ENCODE assay signal across 8 cellular contexts in the genomic region with DNA sequence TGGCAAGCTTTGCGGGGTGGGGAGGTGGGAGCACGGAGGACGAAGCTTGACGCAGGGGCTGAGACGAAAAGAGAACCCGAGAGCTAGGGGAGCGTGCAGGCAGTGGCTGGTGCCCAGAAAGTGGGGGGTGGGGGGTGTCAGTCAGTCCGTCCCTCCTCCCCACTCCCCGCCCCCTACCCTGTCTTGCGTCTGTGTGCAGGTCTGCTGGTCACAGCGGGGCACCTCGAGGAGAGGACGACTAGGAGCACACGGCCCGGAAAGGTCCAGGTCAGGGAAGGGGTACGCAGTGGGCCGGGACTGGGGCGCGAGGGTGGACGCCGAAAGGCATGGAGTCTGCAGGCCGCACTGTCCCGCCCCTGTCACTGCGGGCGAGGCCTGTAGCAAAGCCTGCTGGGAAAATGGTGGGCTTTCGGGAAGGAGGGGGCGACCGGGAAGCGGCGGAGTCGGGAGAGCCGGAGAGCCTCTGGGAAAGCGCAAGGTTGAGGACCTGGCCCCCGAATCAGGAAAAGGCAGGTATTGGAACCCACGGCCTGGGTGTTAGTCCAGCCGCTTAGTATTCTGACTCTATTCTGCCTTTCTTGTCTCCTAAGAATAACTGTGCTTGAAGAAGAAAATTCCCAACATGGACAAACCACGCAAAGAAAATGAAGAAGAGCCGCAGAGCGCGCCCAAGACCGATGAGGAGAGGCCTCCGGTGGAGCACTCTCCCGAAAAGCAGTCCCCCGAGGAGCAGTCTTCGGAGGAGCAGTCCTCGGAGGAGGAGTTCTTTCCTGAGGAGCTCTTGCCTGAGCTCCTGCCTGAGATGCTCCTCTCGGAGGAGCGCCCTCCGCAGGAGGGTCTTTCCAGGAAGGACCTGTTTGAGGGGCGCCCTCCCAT. TPM values are rescaled to one million over a fixed set of nuclear protein-coding genes. Genes with fewer than 3 reads are reported as not detected.
DNase-seq lines count a peak whose midpoint lies in the region; ATAC-seq, FAIRE-seq and TF ChIP-seq lines count a peak whose summit lies in the region.

No MANE protein-coding gene starts in this region.

- BruUV-seq in HepG2 (replicated peaks; lab: Mats Ljungman, UMichigan) = TSS peak; percentile 83

- TF ChIP-seq CTCF in DOHH2 (IDR thresholded peaks at IDR 0.05; ENCODE audit: low read depth, low read length, poor library complexity, severe bottlenecking) (peak; percentile 73), VCaP (conservative IDR thresholded peaks at IDR 0.05) (peak; percentile 49), HepG2 (CRISPR knock-in tag; IDR thresholded peaks at IDR 0.05) (peak; percentile 67)

- POLR2A ChIA-PET in HepG2 (lab: Yijun Ruan, JAX) = interaction anchor here (0.7 to 2.2 kb wide), 3 partner anchors 56 to 61 kb away, joined by 3 to 13 read pairs (median 9); no protein-coding TSS in a partner anchor

- H3K27ac ChIP-seq in DOHH2 (ENCODE audit: low read depth, low read length) = peak overlapping the region; percentile 30
- peak overlapping the region; percentile 78 for H3K27ac ChIP-seq in VCaP
- H3K27ac ChIP-seq in HepG2 (ENCODE audit: extremely low read length, insufficient read depth, low read length) = peak overlapping the region; percentile 86

- DNase-seq in HAP-1 (ENCODE audit: low spot score in 2 of 2) (peak; percentile 77 to 87), NCI-H1436 treated with DMSO at 0.1 percent for 48 hours (lab: John Stamatoyannopoulos, UW) (peak; percentile 12), dermis microvascular lymphatic vessel endothelial cell (ENCODE audit: low read depth in 2 of 2) (peak; percentile 16 to 65), HepG2 (ENCODE audit: low spot score) (peak; percentile 39)
- peak; percentile 36 for DNase-seq in stimulated activated CD8-positive, alpha-beta memory T cell treated with anti-CD3 and anti-CD28 coated beads, Interleukin-4, amount 100 ng/mL, for 48 hours

- H3K4me1 ChIP-seq in DOHH2 (ENCODE audit: control insufficient read depth, low read length) (peaks cover 11% of the 10 kb centered on the region), HAP-1 (peaks cover 16% of the 10 kb centered on the region), HepG2 (ENCODE audit: insufficient read depth, low read length) (peaks cover 7% of the 10 kb centered on the region; the same call in 1 of the 2 replicates)

- intact Hi-C loops in HepG2 (cut with micrococcal nuclease; ENCODE audit: unreplicated experiment) = loop anchor here (1.0 to 5.0 kb wide), 2 partner anchors 58 to 96 kb away; a partner anchor contains a TSS

- peak overlapping the region; percentile 85 for H3K4me3 ChIP-seq in DOHH2 (ENCODE audit: low read length)
- peak overlapping the region; percentile 72 for H3K4me3 ChIP-seq in HAP-1
- peak overlapping the region; percentile 67 to 78 (median 73) for H3K4me3 ChIP-seq in HepG2 (replicated peaks in 1 of 3; ENCODE audit: insufficient read depth in 1 of 3, low read depth in 2 of 3, low read length in 3 of 3)

- no peaks in the 10 kb centered on the region for H3K9me2 ChIP-seq in DOHH2 (replicated peaks; ENCODE audit: control insufficient read depth, low read length)

- TF ChIP-seq POLR2A in HepG2 (IDR thresholded peaks at IDR 0.05; ENCODE audit: insufficient read depth in 1 of 2, low read depth in 2 of 2, low read length in 2 of 2) = peak in 1 of 2 experiments; percentile 74; a peak in 2 of 4 replicates

- in situ Hi-C loops in HAP-1 (cut with MboI; ENCODE audit: low sequenced_read_pairs) (no loop called here), HepG2 (cut with HindIII; ENCODE audit: extremely low pct_ligation_motif_present, low pct_unique_long_range_greater_than_20kb) (no loop called here)

- H2AFZ ChIP-seq in HepG2 (ENCODE audit: low read length) = peak overlapping the region; percentile 63

- H3K36me3 ChIP-seq in DOHH2 (ENCODE audit: control insufficient read depth, low read length) (no peaks in the 10 kb centered on the region), HAP-1 (replicated peaks) (no peaks in the 10 kb centered on the region), HepG2 (replicated peaks in 1 of 2; ENCODE audit: control insufficient read depth in 1 of 2, insufficient read depth in 2 of 2, low read length in 2 of 2) (no peaks in the 10 kb centered on the region)

- TF ChIP-seq RAD21 in HepG2 (CRISPR knock-in tag; IDR thresholded peaks at IDR 0.05) = no peak

- no peak for FAIRE-seq in HepG2 (lab: Jason Lieb, UNC)

- peak overlapping the region; percentile 71 for H3K9ac ChIP-seq in HepG2 (ENCODE audit: insufficient read depth, low read depth, low read length)

- peak overlapping the region; percentile 83 for H3K4me2 ChIP-seq in DOHH2 (ENCODE audit: low read length)
- H3K4me2 ChIP-seq in HepG2 (ENCODE audit: low read depth, low read length) = peak overlapping the region; percentile 84

- 0% methylated on average over 13 of the region's 50 CpGs for WGBS in HepG2 (ENCODE audit: low lambda C conversion rate)

- ATAC-seq in HepG2 (peak; percentile 94), GM18517 (IDR thresholded peaks at IDR 0.05; ENCODE audit: unreplicated experiment) (no peak)

- CTCF ChIA-PET in HepG2 (lab: Yijun Ruan, JAX; ENCODE audit: low intra/inter-chr PET ratio, low total read pairs) = interaction anchor here (0.6 kb wide), 1 partner anchor 93 kb away, joined by 4 read pairs; no protein-coding TSS in a partner anchor

- no peaks in the 10 kb centered on the region for H3F3A ChIP-seq in DOHH2 (ENCODE audit: control insufficient read depth, insufficient read depth)

- H4K20me1 ChIP-seq in DOHH2 (ENCODE audit: control insufficient read depth, insufficient read depth, low read depth, low read length) (no peaks in the 10 kb centered on the region), HepG2 (ENCODE audit: insufficient read depth, low read length) (no peaks in the 10 kb centered on the region)

- no peaks in the 10 kb centered on the region for H3K79me2 ChIP-seq in DOHH2 (ENCODE audit: control insufficient read depth, low read length)
- H3K79me2 ChIP-seq in HepG2 (ENCODE audit: insufficient read depth, low read length) = peaks cover 2% of the 10 kb centered on the region

- H3K9me3 ChIP-seq in DOHH2 (ENCODE audit: control insufficient read depth, insufficient read depth, low read length) (no peaks in the 10 kb centered on the region), HAP-1 (no peaks in the 10 kb centered on the region), HepG2 (ENCODE audit: low read length) (no peaks in the 10 kb centered on the region)

- no peaks in the 10 kb centered on the region for H3K27me3 ChIP-seq in DOHH2 (ENCODE audit: control insufficient read depth, low read length)
- no peaks in the 10 kb centered on the region for H3K27me3 ChIP-seq in HAP-1 (ENCODE audit: low read depth)
- no peaks in the 10 kb centered on the region for H3K27me3 ChIP-seq in HepG2 (ENCODE audit: control insufficient read depth in 1 of 2, insufficient read depth in 2 of 2, low read length in 2 of 2)

- TF ChIP-seq EP300 in HepG2 (IDR thresholded peaks at IDR 0.05; ENCODE audit: low read depth in 2 of 2, low read length in 2 of 2) (no peak), HepG2 (CRISPR knock-in tag; IDR thresholded peaks at IDR 0.05; ENCODE audit: borderline replicate concordance) (no peak)

RNA-seq across cellular contexts. Expression of a gene that starts 0.8 kb away (rescaled TPM):
- total RNA-seq in dermis microvascular lymphatic vessel endothelial cell (14.5 and 15.0 TPM in 2 replicates), HepG2 (2016; rRNA removed; fragmentation: Illumina TruSeq; extraction: Trizol) (14.8 and 23.1 TPM in 2 replicates)
- 7.1 TPM in 2 replicates for total RNA-seq in HepG2 (2016; cell fraction: cytosol; rRNA removed; fragmentation: Illumina TruSeq; extraction: Trizol; ENCODE audit: low read depth)
- 15.5 and 21.7 TPM in 2 replicates for total RNA-seq in HepG2 (2016; cell fraction: insoluble cytoplasmic fraction; rRNA removed; fragmentation: Illumina TruSeq; extraction: Trizol)
- 13.2 and 14.2 TPM in 2 replicates for total RNA-seq in HepG2 (2016; cell fraction: membrane; rRNA removed; fragmentation: Illumina TruSeq; extraction: Trizol)
- total RNA-seq in HepG2 (2016; cell fraction: nucleus; rRNA removed; fragmentation: Illumina TruSeq; extraction: Trizol) = 10.2 and 10.3 TPM in 2 replicates
- polyA plus RNA-seq in HepG2 (2011; rRNA removed) = 9.4 and 11.2 TPM in 2 replicates
- 8.4 and 10.8 TPM in 2 replicates for polyA plus RNA-seq in HepG2 (2011; cell fraction: cytosol; rRNA removed)
- 5.6 and 9.0 TPM in 2 replicates for polyA plus RNA-seq in HepG2 (2011; cell fraction: nucleus; rRNA removed)
- 11.4 and 14.8 TPM in 2 replicates for polyA plus RNA-seq in HepG2 (2012)
- 7.0 and 7.2 TPM in 2 replicates for polyA plus RNA-seq in HepG2 (2016; cell fraction: cytosol; fragmentation: Illumina TruSeq; extraction: Trizol; ENCODE audit: low read depth)
- 34.4 and 35.1 TPM in 2 replicates for polyA plus RNA-seq in HepG2 (2016; cell fraction: insoluble cytoplasmic fraction; fragmentation: Illumina TruSeq; extraction: Trizol; ENCODE audit: low read depth)
- polyA plus RNA-seq in HepG2 (2016; cell fraction: membrane; fragmentation: Illumina TruSeq; extraction: Trizol; ENCODE audit: low read depth) = 13.5 and 14.8 TPM in 2 replicates
- 19.1 and 20.7 TPM in 2 replicates for polyA plus RNA-seq in HepG2 (2016; cell fraction: nucleus; fragmentation: Illumina TruSeq; extraction: Trizol; ENCODE audit: insufficient read depth, low read depth)
- polyA minus RNA-seq in HepG2 (2011; rRNA and poly(A)+ RNA removed; ENCODE audit: low replicate concordance) = 2.3 and 4.0 TPM in 2 replicates
- polyA minus RNA-seq in HepG2 (2011; cell fraction: cytosol; rRNA and poly(A)+ RNA removed) = 3.3 and 3.9 TPM in 2 replicates
- polyA minus RNA-seq in HepG2 (2011; cell fraction: nucleus; rRNA and poly(A)+ RNA removed) = 3.2 and 3.9 TPM in 2 replicates

RNA-seq across cellular contexts. Expression of a gene that starts 21.8 kb away (rescaled TPM):
- 4.6 and 4.7 TPM in 2 replicates for total RNA-seq in dermis microvascular lymphatic vessel endothelial cell
- total RNA-seq in HepG2 (2016; rRNA removed; fragmentation: Illumina TruSeq; extraction: Trizol) = 0.09 TPM in 1 of 2 replicates, not detected in the other
- not detected in 2 replicates for total RNA-seq in HepG2 (2016; cell fraction: cytosol; rRNA removed; fragmentation: Illumina TruSeq; extraction: Trizol; ENCODE audit: low read depth)
- 0.22 TPM in 1 of 2 replicates, not detected in the other for total RNA-seq in HepG2 (2016; cell fraction: insoluble cytoplasmic fraction; rRNA removed; fragmentation: Illumina TruSeq; extraction: Trizol)
- not detected in 2 replicates for total RNA-seq in HepG2 (2016; cell fraction: membrane; rRNA removed; fragmentation: Illumina TruSeq; extraction: Trizol)
- 0.53 TPM in 1 of 2 replicates, not detected in the other for total RNA-seq in HepG2 (2016; cell fraction: nucleus; rRNA removed; fragmentation: Illumina TruSeq; extraction: Trizol)
- 0.08 and 0.12 TPM in 2 replicates for polyA plus RNA-seq in HepG2 (2011; rRNA removed)
- polyA plus RNA-seq in HepG2 (2011; cell fraction: cytosol; rRNA removed) = not detected in 2 replicates
- 0.40 TPM in 1 of 2 replicates, not detected in the other for polyA plus RNA-seq in HepG2 (2011; cell fraction: nucleus; rRNA removed)
- 0.21 and 0.27 TPM in 2 replicates for polyA plus RNA-seq in HepG2 (2012)
- not detected in 2 replicates for polyA plus RNA-seq in HepG2 (2016; cell fraction: cytosol; fragmentation: Illumina TruSeq; extraction: Trizol; ENCODE audit: low read depth)
- not detected in 2 replicates for polyA plus RNA-seq in HepG2 (2016; cell fraction: insoluble cytoplasmic fraction; fragmentation: Illumina TruSeq; extraction: Trizol; ENCODE audit: low read depth)
- polyA plus RNA-seq in HepG2 (2016; cell fraction: membrane; fragmentation: Illumina TruSeq; extraction: Trizol; ENCODE audit: low read depth) = not detected in 2 replicates
- 0.46 and 0.73 TPM in 2 replicates for polyA plus RNA-seq in HepG2 (2016; cell fraction: nucleus; fragmentation: Illumina TruSeq; extraction: Trizol; ENCODE audit: insufficient read depth, low read depth)
- polyA minus RNA-seq in HepG2 (2011; rRNA and poly(A)+ RNA removed; ENCODE audit: low replicate concordance) = not detected in 2 replicates
- polyA minus RNA-seq in HepG2 (2011; cell fraction: cytosol; rRNA and poly(A)+ RNA removed) = not detected in 2 replicates
- 0.37 TPM in 1 of 2 replicates, not detected in the other for polyA minus RNA-seq in HepG2 (2011; cell fraction: nucleus; rRNA and poly(A)+ RNA removed)

RNA-seq across cellular contexts. Expression of a gene that starts 44.2 kb away (rescaled TPM):
- 21.8 and 24.5 TPM in 2 replicates for total RNA-seq in dermis microvascular lymphatic vessel endothelial cell
- 31.0 and 36.1 TPM in 2 replicates for total RNA-seq in HepG2 (2016; rRNA removed; fragmentation: Illumina TruSeq; extraction: Trizol)
- 13.0 and 14.9 TPM in 2 replicates for total RNA-seq in HepG2 (2016; cell fraction: cytosol; rRNA removed; fragmentation: Illumina TruSeq; extraction: Trizol; ENCODE audit: low read depth)
- total RNA-seq in HepG2 (2016; cell fraction: insoluble cytoplasmic fraction; rRNA removed; fragmentation: Illumina TruSeq; extraction: Trizol) = 31.3 and 40.7 TPM in 2 replicates
- 13.2 and 13.9 TPM in 2 replicates for total RNA-seq in HepG2 (2016; cell fraction: membrane; rRNA removed; fragmentation: Illumina TruSeq; extraction: Trizol)
- 14.6 TPM in 2 replicates for total RNA-seq in HepG2 (2016; cell fraction: nucleus; rRNA removed; fragmentation: Illumina TruSeq; extraction: Trizol)
- 12.6 and 13.3 TPM in 2 replicates for polyA plus RNA-seq in HepG2 (2011; rRNA removed)
- 6.5 and 10.6 TPM in 2 replicates for polyA plus RNA-seq in HepG2 (2011; cell fraction: cytosol; rRNA removed)
- polyA plus RNA-seq in HepG2 (2011; cell fraction: nucleus; rRNA removed) = 8.1 and 10.6 TPM in 2 replicates
- 36.2 and 51.2 TPM in 2 replicates for polyA plus RNA-seq in HepG2 (2012)
- polyA plus RNA-seq in HepG2 (2016; cell fraction: cytosol; fragmentation: Illumina TruSeq; extraction: Trizol; ENCODE audit: low read depth) = 10.2 and 12.2 TPM in 2 replicates
- polyA plus RNA-seq in HepG2 (2016; cell fraction: insoluble cytoplasmic fraction; fragmentation: Illumina TruSeq; extraction: Trizol; ENCODE audit: low read depth) = 66.3 and 74.1 TPM in 2 replicates
- 12.4 and 16.1 TPM in 2 replicates for polyA plus RNA-seq in HepG2 (2016; cell fraction: membrane; fragmentation: Illumina TruSeq; extraction: Trizol; ENCODE audit: low read depth)
- 43.6 and 49.8 TPM in 2 replicates for polyA plus RNA-seq in HepG2 (2016; cell fraction: nucleus; fragmentation: Illumina TruSeq; extraction: Trizol; ENCODE audit: insufficient read depth, low read depth)
- 3.5 and 13.0 TPM in 2 replicates for polyA minus RNA-seq in HepG2 (2011; rRNA and poly(A)+ RNA removed; ENCODE audit: low replicate concordance)
- polyA minus RNA-seq in HepG2 (2011; cell fraction: cytosol; rRNA and poly(A)+ RNA removed) = 5.4 and 6.7 TPM in 2 replicates
- polyA minus RNA-seq in HepG2 (2011; cell fraction: nucleus; rRNA and poly(A)+ RNA removed) = 7.1 and 8.2 TPM in 2 replicates

RNA-seq across cellular contexts. Expression of a gene that starts 57.0 kb away (rescaled TPM):
- total RNA-seq in dermis microvascular lymphatic vessel endothelial cell (387 and 448 TPM in 2 replicates), HepG2 (2016; rRNA removed; fragmentation: Illumina TruSeq; extraction: Trizol) (469 and 687 TPM in 2 replicates)
- total RNA-seq in HepG2 (2016; cell fraction: cytosol; rRNA removed; fragmentation: Illumina TruSeq; extraction: Trizol; ENCODE audit: low read depth) = 65.6 and 69.7 TPM in 2 replicates
- total RNA-seq in HepG2 (2016; cell fraction: insoluble cytoplasmic fraction; rRNA removed; fragmentation: Illumina TruSeq; extraction: Trizol) = 454 and 705 TPM in 2 replicates
- total RNA-seq in HepG2 (2016; cell fraction: membrane; rRNA removed; fragmentation: Illumina TruSeq; extraction: Trizol) = 155 and 156 TPM in 2 replicates
- 190 and 205 TPM in 2 replicates for total RNA-seq in HepG2 (2016; cell fraction: nucleus; rRNA removed; fragmentation: Illumina TruSeq; extraction: Trizol)
- 312 and 358 TPM in 2 replicates for polyA plus RNA-seq in HepG2 (2011; rRNA removed)
- polyA plus RNA-seq in HepG2 (2011; cell fraction: cytosol; rRNA removed) = 252 and 394 TPM in 2 replicates
- polyA plus RNA-seq in HepG2 (2011; cell fraction: nucleus; rRNA removed) = 161 and 228 TPM in 2 replicates
- 304 and 421 TPM in 2 replicates for polyA plus RNA-seq in HepG2 (2012)
- polyA plus RNA-seq in HepG2 (2016; cell fraction: cytosol; fragmentation: Illumina TruSeq; extraction: Trizol; ENCODE audit: low read depth) = 36.8 and 38.0 TPM in 2 replicates
- 558 and 637 TPM in 2 replicates for polyA plus RNA-seq in HepG2 (2016; cell fraction: insoluble cytoplasmic fraction; fragmentation: Illumina TruSeq; extraction: Trizol; ENCODE audit: low read depth)
- 89.0 and 96.0 TPM in 2 replicates for polyA plus RNA-seq in HepG2 (2016; cell fraction: membrane; fragmentation: Illumina TruSeq; extraction: Trizol; ENCODE audit: low read depth)
- polyA plus RNA-seq in HepG2 (2016; cell fraction: nucleus; fragmentation: Illumina TruSeq; extraction: Trizol; ENCODE audit: insufficient read depth, low read depth) = 444 and 460 TPM in 2 replicates
- 93.9 and 199 TPM in 2 replicates for polyA minus RNA-seq in HepG2 (2011; rRNA and poly(A)+ RNA removed; ENCODE audit: low replicate concordance)
- 113 and 127 TPM in 2 replicates for polyA minus RNA-seq in HepG2 (2011; cell fraction: cytosol; rRNA and poly(A)+ RNA removed)
- polyA minus RNA-seq in HepG2 (2011; cell fraction: nucleus; rRNA and poly(A)+ RNA removed) = 114 and 158 TPM in 2 replicates

Comparison
In these comparisons a context has a peak if more than half of its experiments do, and no peak if none do; other contexts are left out.
1. H3K27ac ChIP-seq: peak in every context shown above with its lines; median percentile 86 in HepG2; 78 in VCaP; 30 in DOHH2.
2. DNase-seq: peak in every context shown above with its lines; median percentile 82 in HAP-1; 40 in dermis microvascular lymphatic vessel endothelial cell; 39 in HepG2; 36 in stimulated activated CD8-positive, alpha-beta memory T cell treated with anti-CD3 and anti-CD28 coated beads, Interleukin-4, amount 100 ng/mL, for 48 hours; 12 in NCI-H1436 treated with DMSO at 0.1 percent for 48 hours.